ENCODE assay signal across 15 cellular contexts in the genomic region with DNA sequence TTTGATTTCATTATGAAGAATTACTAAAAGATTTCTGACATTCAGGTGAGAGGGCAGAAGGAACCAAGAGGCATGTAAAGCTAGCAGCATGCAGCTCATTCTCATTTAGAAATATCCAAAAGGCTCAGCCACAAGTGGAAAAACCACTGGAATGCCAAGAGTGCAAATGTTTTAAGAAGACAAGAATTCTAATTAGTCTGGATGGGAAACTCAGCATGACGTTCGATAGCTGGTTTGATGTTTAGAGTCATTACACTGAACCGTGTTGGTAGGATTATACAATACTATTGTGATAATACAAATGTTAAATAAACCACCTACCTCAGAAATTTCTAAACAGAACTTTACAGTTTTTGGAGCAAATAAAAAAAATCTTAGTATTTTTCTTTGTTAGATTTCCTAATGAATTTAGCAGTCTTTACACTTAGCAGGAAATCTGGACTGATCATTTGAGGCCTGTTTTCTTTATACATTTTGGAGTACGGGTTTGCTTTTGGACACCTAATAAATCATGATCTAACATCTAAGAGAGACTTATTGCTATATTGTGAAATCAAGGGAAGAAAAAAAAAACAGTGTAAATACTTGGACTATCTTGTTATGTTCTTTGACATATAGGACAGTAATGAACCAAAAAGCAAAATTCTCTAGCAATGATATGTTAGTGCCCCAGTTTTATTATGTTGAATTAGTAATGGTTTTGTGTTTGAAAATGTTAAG.
DNase-seq lines count a peak whose midpoint lies in the region; ATAC-seq and TF ChIP-seq lines count a peak whose summit lies in the region.
"Had no signal": no experiment of that assay in that cellular context is flagged by ENCODE, and none has a peak within 500 bp of the region (broad histone marks: within the 10 kb centered on the region; RNA-seq: fewer than 3 reads in every experiment).

No MANE protein-coding gene starts in this region.

- H3K4me1 ChIP-seq in adipocyte (ENCODE audit: control insufficient read depth, insufficient read depth, low read length): peaks cover 20% of the 10 kb centered on the region
- peaks cover 15% of the 10 kb centered on the region for H3K4me1 ChIP-seq in smooth muscle cell (ENCODE audit: low read depth)
- peaks cover 0 to 5% (median 0%) of the 10 kb centered on the region in 4 donors for H3K4me1 ChIP-seq in tibial nerve
- no peaks in the 10 kb centered on the region for H3K4me1 ChIP-seq in mucosa of descending colon (ENCODE audit: low read depth)
- H3K4me1 ChIP-seq: prostate gland had no signal

- H4K20me1 ChIP-seq in smooth muscle cell (ENCODE audit: low read depth): no peaks in the 10 kb centered on the region

- H3F3A ChIP-seq in smooth muscle cell (ENCODE audit: low read depth): no peaks in the 10 kb centered on the region

- H2AFZ ChIP-seq in smooth muscle cell (ENCODE audit: low read depth): peak overlapping the region; percentile 16

- H3K4me2 ChIP-seq in smooth muscle cell: peak overlapping the region; percentile 36

- no peak for TF ChIP-seq EP300 in tibial nerve (IDR thresholded peaks at IDR 0.05)

- TF ChIP-seq POLR2A in tibial nerve (IDR thresholded peaks at IDR 0.05): no peak

- no peaks in the 10 kb centered on the region for H3K9me3 ChIP-seq in adipocyte (ENCODE audit: control insufficient read depth, low read length)
- no peaks in the 10 kb centered on the region for H3K9me3 ChIP-seq in smooth muscle cell (replicated peaks; ENCODE audit: low read depth)
- no peaks in the 10 kb centered on the region for H3K9me3 ChIP-seq in tibial nerve
- no peaks in the 10 kb centered on the region for H3K9me3 ChIP-seq in mucosa of descending colon
- H3K9me3 ChIP-seq: prostate gland had no signal

- H3K4me3 ChIP-seq in H7 (ENCODE audit: insufficient read depth, low read depth, low read length) (no peak overlapping the region), adipocyte (ENCODE audit: low read length) (no peak overlapping the region), smooth muscle cell (no peak overlapping the region), tibial nerve (no peak overlapping the region), mucosa of descending colon (no peak overlapping the region)
- H3K4me3 ChIP-seq: prostate gland had no signal

- ATAC-seq in GM18520 (IDR thresholded peaks at IDR 0.05; ENCODE audit: unreplicated experiment) (no peak), mucosa of descending colon (no peak)
- ATAC-seq: activated T-helper 17 cell treated with anti-CD3 and anti-CD28 coated beads, Interleukin-2, amount 50 U/mL, for 72 hours; left lobe of liver had no signal

- H3K27ac ChIP-seq in smooth muscle cell (ENCODE audit: low read depth): peak overlapping the region; percentile 35
- no peak overlapping the region for H3K27ac ChIP-seq in tibial nerve
- H3K27ac ChIP-seq: prostate gland had no signal

- H3K79me2 ChIP-seq in smooth muscle cell (ENCODE audit: low read depth): no peaks in the 10 kb centered on the region

- H3K27me3 ChIP-seq in H7 (ENCODE audit: control insufficient read depth, insufficient read depth, low read length) (no peaks in the 10 kb centered on the region), adipocyte (replicated peaks; ENCODE audit: control insufficient read depth, insufficient read depth, low read length) (no peaks in the 10 kb centered on the region), smooth muscle cell (ENCODE audit: low read depth) (no peaks in the 10 kb centered on the region), tibial nerve (no peaks in the 10 kb centered on the region)

- DNase-seq in H7: peak; percentile 1
- DNase-seq in adipocyte (ENCODE audit: low read depth): peak; percentile 57
- DNase-seq in iPS DF 4.7 (ENCODE audit: extremely low read depth, low spot score): peak; percentile 25
- DNase-seq in smooth muscle cell (lab: John Stamatoyannopoulos, UW; ENCODE audit: unreplicated experiment): no peak
- no peak for DNase-seq in GM19240 (ENCODE audit: insufficient read length, low spot score)
- no peak for DNase-seq in tibial nerve (ENCODE audit: low spot score in 2 of 2)
- DNase-seq in mucosa of descending colon: no peak
- DNase-seq: activated CD4-positive, alpha-beta T cell treated with anti-CD3 and anti-CD28 coated beads for 48 hours; caudate nucleus; NCI-H1048; NCI-H69 had no signal

- WGBS in smooth muscle cell (ENCODE audit: low lambda C conversion rate): 11% methylated on average over 4 of the region's 4 CpGs
- WGBS in tibial nerve, 2 donors: 19 to 23% methylated on average over 4 of the region's 4 CpGs

- TF ChIP-seq CTCF in smooth muscle cell (IDR thresholded peaks at IDR 0.05; ENCODE audit: borderline replicate concordance, insufficient read depth, poor library complexity, severe bottlenecking) (no peak), tibial nerve (IDR thresholded peaks at IDR 0.05) (no peak), mucosa of descending colon (IDR thresholded peaks at IDR 0.05) (no peak)

- H3K36me3 ChIP-seq in H7 (replicated peaks; ENCODE audit: control insufficient read depth, insufficient read depth, low read length) (no peaks in the 10 kb centered on the region), adipocyte (ENCODE audit: control insufficient read depth, insufficient read depth, low read length, severe bottlenecking) (no peaks in the 10 kb centered on the region), smooth muscle cell (ENCODE audit: low read depth) (no peaks in the 10 kb centered on the region), tibial nerve (no peaks in the 10 kb centered on the region), mucosa of descending colon (ENCODE audit: low read depth) (no peaks in the 10 kb centered on the region)
- H3K36me3 ChIP-seq: prostate gland had no signal

- H3K9ac ChIP-seq in adipocyte (ENCODE audit: low read length): no peak overlapping the region
- no peak overlapping the region for H3K9ac ChIP-seq in smooth muscle cell (ENCODE audit: low read depth)

- intact Hi-C loops in mucosa of descending colon (cut with DNase I, micrococcal nuclease): no loop called here

Comparison
In these comparisons a context has a peak if more than half of its experiments do, and no peak if none do; other contexts are left out.
1. DNase-seq: peak in H7 (single experiment), adipocyte (single experiment) and iPS DF 4.7 (single experiment); none in smooth muscle cell (single experiment), GM19240 (single experiment), tibial nerve (0 of 2) and mucosa of descending colon (0 of 3).